ENCODE assay signal across 24 cellular contexts in genomic region chr5:54325610-54326311, GRCh38. TPM values are rescaled to one million over a fixed set of nuclear protein-coding genes. Genes with fewer than 3 reads are reported as not detected.
DNase-seq lines count a peak whose midpoint lies in the region; ATAC-seq and TF ChIP-seq lines count a peak whose summit lies in the region.
"Had no signal": no experiment of that assay in that cellular context is flagged by ENCODE, and none has a peak within 500 bp of the region (broad histone marks: within the 10 kb centered on the region; RNA-seq: fewer than 3 reads in every experiment).

No MANE protein-coding gene starts in this region.

- no peaks in the 10 kb centered on the region for H3K4me1 ChIP-seq in endodermal cell (ENCODE audit: control insufficient read depth, insufficient read depth, low read length)
- H3K4me1 ChIP-seq in thyroid gland = no peaks in the 10 kb centered on the region
- H3K4me1 ChIP-seq: suprapubic skin had no signal

- H3K9me3 ChIP-seq in endodermal cell (ENCODE audit: control insufficient read depth, low read length) (no peaks in the 10 kb centered on the region), thyroid gland (no peaks in the 10 kb centered on the region)
- H3K9me3 ChIP-seq: ovary, suprapubic skin had no signal

- H3K27me3 ChIP-seq in endodermal cell (ENCODE audit: control insufficient read depth, insufficient read depth, low read length, poor library complexity, severe bottlenecking) (no peaks in the 10 kb centered on the region), thyroid gland (no peaks in the 10 kb centered on the region)
- H3K27me3 ChIP-seq: ovary, suprapubic skin had no signal

- H3K27ac ChIP-seq in endodermal cell (ENCODE audit: low read depth, low read length) (no peak overlapping the region), thyroid gland (no peak overlapping the region)
- H3K27ac ChIP-seq: 22Rv1, ovary, suprapubic skin, VCaP had no signal

- H3K36me3 Mint-ChIP-seq in endodermal cell (ENCODE audit: low read depth) (no peaks in the 10 kb centered on the region), WTC11 (no peaks in the 10 kb centered on the region)
- H3K36me3 Mint-ChIP-seq: natural killer cell treated with Interleukin-12 subunit alpha and Interleukin-12 subunit beta and Interleukin-15 and Interleukin-18, amount 100 ng/mL, for 72 hours had no signal

- CTCF ChIA-PET in WTC11 (lab: Charles Lee) = interaction anchor here (1.7 to 2.1 kb wide), 2 partner anchors 14 to 94 kb away, joined by 4 to 11 read pairs; no protein-coding TSS in a partner anchor

- H3K36me3 ChIP-seq in endodermal cell (ENCODE audit: control insufficient read depth, insufficient read depth, low read length) = no peaks in the 10 kb centered on the region
- no peaks in the 10 kb centered on the region for H3K36me3 ChIP-seq in thyroid gland
- H3K36me3 ChIP-seq: ovary, suprapubic skin had no signal

- no peak overlapping the region for H3K4me3 ChIP-seq in endodermal cell (ENCODE audit: low read length)
- no peak overlapping the region for H3K4me3 ChIP-seq in thyroid gland (replicated peaks in 1 of 3)
- H3K4me3 ChIP-seq: ovary, smooth muscle cell, suprapubic skin had no signal

- no peak for TF ChIP-seq POLR2A in thyroid gland (IDR thresholded peaks at IDR 0.05)

- H3K9me3 Mint-ChIP-seq in endodermal cell (no peaks in the 10 kb centered on the region), WTC11 (peaks cover 3% of the 10 kb centered on the region)
- H3K9me3 Mint-ChIP-seq: activated CD4-positive, alpha-beta T cell treated with anti-CD3 and anti-CD28 coated beads, Interleukin-2, amount 10 ng/mL, durations not matched to agents 24 days and 14 days; CD4-positive, alpha-beta T cell; dendritic cell treated with granulocyte-macrophage colony-stimulating factor and Interleukin-4, amounts not matched to agents 40 ng/mL and 50 ng/mL, for 4 days; natural killer cell treated with Interleukin-12 subunit alpha and Interleukin-12 subunit beta and Interleukin-15 and Interleukin-18, amount 100 ng/mL, for 72 hours had no signal

- 75 to 89% methylated on average over 4 to 5 of the region's 5 CpGs for WGBS in endodermal cell (ENCODE audit: insufficient coverage in 1 of 2, insufficient read length in 1 of 2), 2 experiments
- 55 to 64% methylated on average over 5 of the region's 5 CpGs for WGBS in thyroid gland, 2 donors

- H3K27me3 Mint-ChIP-seq in endodermal cell (ENCODE audit: insufficient read depth) (peaks cover 3% of the 10 kb centered on the region), WTC11 (ENCODE audit: low read depth) (no peaks in the 10 kb centered on the region)

- H3K27ac Mint-ChIP-seq in endodermal cell = no peak overlapping the region
- no peak overlapping the region for H3K27ac Mint-ChIP-seq in WTC11
- H3K27ac Mint-ChIP-seq: activated CD4-positive, alpha-beta T cell treated with anti-CD3 and anti-CD28 coated beads, Interleukin-2, amount 10 ng/mL, durations not matched to agents 24 days and 14 days; CD4-positive, alpha-beta T cell; dendritic cell treated with granulocyte-macrophage colony-stimulating factor and Interleukin-4, amounts not matched to agents 40 ng/mL and 50 ng/mL, for 4 days; natural killer cell treated with Interleukin-12 subunit alpha and Interleukin-12 subunit beta and Interleukin-15 and Interleukin-18, amount 100 ng/mL, for 72 hours; T-helper 17 cell had no signal

- DNase-seq in NCI-H82 (lab: John Stamatoyannopoulos, UW) (peak; percentile 2), NCI-H82 treated with DMSO at 0.1 percent for 48 hours (lab: John Stamatoyannopoulos, UW; ENCODE audit: unreplicated experiment) (no peak), OCI-M1 (lab: John Stamatoyannopoulos, UW) (peak; percentile 98), endodermal cell (no peak), thyroid gland (no peak), NCI-H345 treated with DMSO at 0.1 percent for 48 hours (lab: John Stamatoyannopoulos, UW; ENCODE audit: unreplicated experiment) (no peak), WTC11 (ENCODE audit: low spot score) (no peak)
- DNase-seq: activated CD4-positive, alpha-beta T cell treated with anti-CD3 and anti-CD28 coated beads, Interleukin-2, amount 10 ng/mL, durations not matched to agents 24 days and 14 days; activated naive CD4-positive, alpha-beta T cell treated with anti-CD3 and anti-CD28 coated beads, Interleukin-2, amount 50 U/mL, for 16 hours; CD4-positive, alpha-beta T cell; central memory CD4-positive, alpha-beta T cell; KG1; NCI-H1436; ovary; retina; RPMI8226; T-helper 17 cell had no signal

- TF ChIP-seq CTCF in endodermal cell (conservative IDR thresholded peaks at IDR 0.05) = no peak
- no peak for TF ChIP-seq CTCF in thyroid gland (IDR thresholded peaks at IDR 0.05)
- no peak for TF ChIP-seq CTCF in WTC11 (IDR thresholded peaks at IDR 0.05)

- intact Hi-C loops in thyroid gland (cut with DNase I) = no loop called here

- H3K4me1 Mint-ChIP-seq in endodermal cell (peaks cover 16% of the 10 kb centered on the region), WTC11 (peaks cover 32% of the 10 kb centered on the region)

- H3K4me3 Mint-ChIP-seq in endodermal cell = no peak overlapping the region
- no peak overlapping the region for H3K4me3 Mint-ChIP-seq in WTC11
- H3K4me3 Mint-ChIP-seq: activated CD4-positive, alpha-beta T cell treated with anti-CD3 and anti-CD28 coated beads, Interleukin-2, amount 10 ng/mL, durations not matched to agents 24 days and 14 days; CD4-positive, alpha-beta T cell; dendritic cell treated with granulocyte-macrophage colony-stimulating factor and Interleukin-4, amounts not matched to agents 40 ng/mL and 50 ng/mL, for 4 days; natural killer cell treated with Interleukin-12 subunit alpha and Interleukin-12 subunit beta and Interleukin-15 and Interleukin-18, amount 100 ng/mL, for 72 hours; T-helper 17 cell had no signal

- POLR2A ChIA-PET in WTC11 (lab: Charles Lee) = interaction anchor here (1.4 kb wide), 1 partner anchor 15 kb away, joined by 3 read pairs; the partner anchor contains the start of gene ARL15

- H3K9ac ChIP-seq in endodermal cell (ENCODE audit: extremely low read depth, low read length, poor library complexity, severe bottlenecking) = no peak overlapping the region

- ATAC-seq in GM21717 (IDR thresholded peaks at IDR 0.05; ENCODE audit: unreplicated experiment) (peak; percentile 38), WTC11 (no peak)
- ATAC-seq: natural killer cell treated with Interleukin-12 subunit alpha and Interleukin-12 subunit beta and Interleukin-15 and Interleukin-18, amount 100 ng/mL, for 72 hours; T-helper 17 cell had no signal

TF ChIP-seq in WTC11, 78 proteins besides CTCF, POLR2A, EP300 and RAD21 (continues in another document):
- TF ChIP-seq NFYB (CRISPR knock-in tag; conservative IDR thresholded peaks at IDR 0.05; ENCODE audit: low read depth) (no peak), KAT7 (CRISPR knock-in tag; IDR thresholded peaks at IDR 0.05; ENCODE audit: borderline replicate concordance) (no peak), ZNF219 (CRISPR knock-in tag; IDR thresholded peaks at IDR 0.05; ENCODE audit: borderline replicate concordance) (no peak), AFF4 (CRISPR knock-in tag; IDR thresholded peaks at IDR 0.05; ENCODE audit: borderline replicate concordance) (no peak)
- TF ChIP-seq, protein P1, sequence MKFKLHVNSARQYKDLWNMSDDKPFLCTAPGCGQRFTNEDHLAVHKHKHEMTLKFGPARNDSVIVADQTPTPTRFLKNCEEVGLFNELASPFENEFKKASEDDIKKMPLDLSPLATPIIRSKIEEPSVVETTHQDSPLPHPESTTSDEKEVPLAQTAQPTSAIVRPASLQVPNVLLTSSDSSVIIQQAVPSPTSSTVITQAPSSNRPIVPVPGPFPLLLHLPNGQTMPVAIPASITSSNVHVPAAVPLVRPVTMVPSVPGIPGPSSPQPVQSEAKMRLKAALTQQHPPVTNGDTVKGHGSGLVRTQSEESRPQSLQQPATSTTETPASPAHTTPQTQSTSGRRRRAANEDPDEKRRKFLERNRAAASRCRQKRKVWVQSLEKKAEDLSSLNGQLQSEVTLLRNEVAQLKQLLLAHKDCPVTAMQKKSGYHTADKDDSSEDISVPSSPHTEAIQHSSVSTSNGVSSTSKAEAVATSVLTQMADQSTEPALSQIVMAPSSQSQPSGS (CRISPR knock-in tag; IDR thresholded peaks at IDR 0.05; ENCODE audit: borderline replicate concordance, low read depth) = no peak

RNA-seq across cellular contexts. Expression of gene ARL15, which starts 15.4 kb away (rescaled TPM):
- 10 to 100 TPM; 23.3 to 24.0 TPM for total RNA-seq in endodermal cell
- 24.2 TPM for polyA plus RNA-seq in endodermal cell (2013, experiment 1 of 2)
- 19.3 TPM for polyA plus RNA-seq in endodermal cell (2013, experiment 2 of 2)
- total RNA-seq in thyroid gland = 10 to 100 TPM; 23.2 to 39.0 (median 29.5) TPM
- total RNA-seq in WTC11 (2021) = 20.1 to 23.9 TPM (median 21.5 TPM) in 3 replicates

Comparison
In these comparisons a context has a peak if more than half of its experiments do, and no peak if none do; other contexts are left out.
1. DNase-seq: peak in NCI-H82 (single experiment) and OCI-M1 (single experiment); none in NCI-H82 treated with DMSO at 0.1 percent for 48 hours (single experiment), endodermal cell (single experiment), thyroid gland (0 of 2), NCI-H345 treated with DMSO at 0.1 percent for 48 hours (single experiment) and WTC11 (single experiment).